Comparison of ENCODE assay signal across 9 cellular contexts in the genomic region with DNA sequence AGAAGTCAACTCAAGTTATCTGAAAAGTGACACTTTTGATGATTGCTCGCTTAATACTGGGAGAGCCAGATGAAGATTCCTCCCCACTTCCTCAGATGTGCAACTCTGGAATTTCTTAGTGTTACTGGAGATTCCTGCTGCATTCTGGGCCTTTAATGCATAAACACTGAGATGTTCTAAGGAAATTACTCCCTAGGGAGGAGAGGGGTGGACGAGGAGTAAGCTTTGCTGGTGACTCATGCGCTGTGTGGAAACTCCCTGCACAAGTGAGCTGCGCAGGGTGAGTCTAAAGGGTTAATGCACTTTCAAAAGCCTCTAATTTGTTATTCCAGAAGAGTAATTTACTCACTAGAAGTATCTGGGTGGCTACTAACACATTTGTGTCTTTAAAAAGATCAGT. TPM values are rescaled to one million over a fixed set of nuclear protein-coding genes. Genes with fewer than 3 reads are reported as not detected.
DNase-seq lines count a peak whose midpoint lies in the region; ATAC-seq, FAIRE-seq and TF ChIP-seq lines count a peak whose summit lies in the region.
"Had no signal": no experiment of that assay in that cellular context is flagged by ENCODE, and none has a peak within 500 bp of the region (broad histone marks: within the 10 kb centered on the region; RNA-seq: fewer than 3 reads in every experiment).

No MANE protein-coding gene starts in this region.

- POLR2A ChIA-PET in GM10248 (lab: Yijun Ruan, JAX): no interaction called here

- TF ChIP-seq CTCF in bronchial epithelial cell (IDR thresholded peaks at IDR 0.05; ENCODE audit: insufficient read depth, low read length, severe bottlenecking) (no peak), GM10248 (IDR thresholded peaks at IDR 0.05; ENCODE audit: control extremely low read depth, extremely low read depth, low read depth, missing control alignments) (no peak)

- H3K4me1 ChIP-seq in muscle layer of duodenum (ENCODE audit: control insufficient read depth in 1 of 2, insufficient read depth in 2 of 2, low read length in 2 of 2): peaks cover 4 to 29% of the 10 kb centered on the region in 2 donors

- H3K36me3 ChIP-seq in bronchial epithelial cell (ENCODE audit: control insufficient read depth, insufficient read depth, low read length) (peaks cover 39% of the 10 kb centered on the region), muscle layer of duodenum (ENCODE audit: control insufficient read depth in 1 of 2, insufficient read depth in 2 of 2, low read length in 2 of 2) (peaks cover 0 to 6% of the 10 kb centered on the region in 2 donors)

- no peak for FAIRE-seq in bronchial epithelial cell (lab: Jason Lieb, UNC)

- H3K27me3 ChIP-seq in bronchial epithelial cell (ENCODE audit: control insufficient read depth, insufficient read depth, low read length) (no peaks in the 10 kb centered on the region), muscle layer of duodenum (ENCODE audit: low read depth, low read length) (no peaks in the 10 kb centered on the region)

- peak; percentile 88 for DNase-seq in bronchial epithelial cell (ENCODE audit: low read depth)
- no peak for DNase-seq in pons (ENCODE audit: low spot score)
- DNase-seq in NCI-H2029 (lab: John Stamatoyannopoulos, UW): no peak
- DNase-seq in foreskin melanocyte: no peak
- no peak for DNase-seq in GM10248 (ENCODE audit: extremely low spot score)

- H3K4me3 ChIP-seq in bronchial epithelial cell (ENCODE audit: low read depth, low read length): no peak overlapping the region
- no peak overlapping the region for H3K4me3 ChIP-seq in muscle layer of duodenum (ENCODE audit: low read depth in 1 of 2, low read length in 2 of 2)

- CTCF ChIA-PET in GM10248 (lab: Yijun Ruan, JAX): interaction anchor here (0.8 to 2.7 kb wide), 11 partner anchors 10 to 190 kb away, joined by 3 to 17 read pairs (median 3); no protein-coding TSS in a partner anchor

- no peaks in the 10 kb centered on the region for H3K9me3 ChIP-seq in muscle layer of duodenum (ENCODE audit: control insufficient read depth in 1 of 2, low read length in 2 of 2)

- H3K27ac ChIP-seq in muscle layer of duodenum (ENCODE audit: low read length): peak overlapping the region; percentile 76
- H3K27ac ChIP-seq: KMS-11 had no signal

- peak; percentile 48 for ATAC-seq in GM18517 (IDR thresholded peaks at IDR 0.05; ENCODE audit: unreplicated experiment)
- peak; percentile 36 for ATAC-seq in HG03469 (IDR thresholded peaks at IDR 0.05; ENCODE audit: unreplicated experiment)

RNA-seq across cellular contexts. Expression of a gene that starts 46.3 kb away (rescaled TPM):
- 114 and 137 TPM in 2 replicates for total RNA-seq in bronchial epithelial cell
